ENCODE assay signal across 16 cellular contexts in the genomic region with DNA sequence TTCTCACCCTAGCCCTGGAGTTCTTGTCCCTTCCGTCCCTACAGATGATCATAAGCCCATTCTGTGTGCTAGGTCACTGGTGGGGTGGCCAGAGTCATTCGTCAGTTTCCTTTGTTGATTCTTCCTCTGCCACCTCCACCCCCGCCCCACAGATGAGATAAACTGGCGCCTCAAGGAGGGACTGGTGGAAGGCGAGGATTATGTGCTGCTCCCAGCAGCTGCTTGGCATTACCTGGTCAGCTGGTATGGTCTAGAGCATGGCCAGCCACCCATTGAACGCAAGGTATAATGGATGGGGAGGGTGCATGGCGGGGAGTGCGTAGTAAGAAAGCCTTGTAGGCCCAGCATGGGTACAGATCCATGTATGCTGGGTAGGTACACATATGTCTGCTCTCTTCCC. TPM values are rescaled to one million over a fixed set of nuclear protein-coding genes. Genes with fewer than 3 reads are reported as not detected.
DNase-seq lines count a peak whose midpoint lies in the region; ATAC-seq and TF ChIP-seq lines count a peak whose summit lies in the region.
"Had no signal": no experiment of that assay in that cellular context is flagged by ENCODE, and none has a peak within 500 bp of the region (broad histone marks: within the 10 kb centered on the region; RNA-seq: fewer than 3 reads in every experiment).

No MANE protein-coding gene starts in this region.

- H3K9me3 Mint-ChIP-seq in activated naive CD8-positive, alpha-beta T cell treated with anti-CD3 and anti-CD28 coated beads, Interleukin-2, amount 50 U/mL, for 24 hours, result no peaks in the 10 kb centered on the region
- no peaks in the 10 kb centered on the region for H3K9me3 Mint-ChIP-seq in immature natural killer cell
- H3K9me3 Mint-ChIP-seq: CD8-positive, alpha-beta memory T cell; H9 had no signal

- no peak for ATAC-seq in activated naive CD8-positive, alpha-beta T cell treated with anti-CD3 and anti-CD28 coated beads, Interleukin-2, amount 50 U/mL, for 24 hours
- ATAC-seq in SK-N-SH treated with all-trans-retinoic acid at 6 μM for 48 hours, result no peak
- ATAC-seq: HepG2 had no signal

- H3K27me3 Mint-ChIP-seq in activated naive CD8-positive, alpha-beta T cell treated with anti-CD3 and anti-CD28 coated beads, Interleukin-2, amount 50 U/mL, for 24 hours, result no peaks in the 10 kb centered on the region
- peaks cover 0 to 9% (median 6%) of the 10 kb centered on the region in 3 donors for H3K27me3 Mint-ChIP-seq in immature natural killer cell (ENCODE audit: low read depth in 3 of 3)

- peak overlapping the region; percentile 46 for H3K27ac Mint-ChIP-seq in activated naive CD8-positive, alpha-beta T cell treated with anti-CD3 and anti-CD28 coated beads, Interleukin-2, amount 50 U/mL, for 24 hours
- peak overlapping the region in 1 of 6 donors; percentile 50 for H3K27ac Mint-ChIP-seq in immature natural killer cell
- H3K27ac Mint-ChIP-seq: H9 had no signal

- H3K36me3 Mint-ChIP-seq in activated naive CD8-positive, alpha-beta T cell treated with anti-CD3 and anti-CD28 coated beads, Interleukin-2, amount 50 U/mL, for 24 hours (ENCODE audit: low read depth), result peaks cover 10% of the 10 kb centered on the region
- peaks cover 4 to 33% (median 12%) of the 10 kb centered on the region in 3 donors for H3K36me3 Mint-ChIP-seq in immature natural killer cell

- DNase-seq in activated CD8-positive, alpha-beta memory T cell treated with anti-CD3 and anti-CD28 coated beads for 24 hours, result peak; percentile 49
- DNase-seq in activated CD8-positive, alpha-beta memory T cell treated with anti-CD3 and anti-CD28 coated beads, Interleukin-2, amount 50 U/mL, for 48 hours, result no peak
- no peak for DNase-seq in activated naive CD8-positive, alpha-beta T cell treated with anti-CD3 and anti-CD28 coated beads, Interleukin-2, amount 50 U/mL, for 24 hours
- peak; percentile 42 for DNase-seq in islet precursor cell
- no peak for DNase-seq in immature natural killer cell
- DNase-seq in mucosa of gallbladder (ENCODE audit: low spot score), result no peak
- DNase-seq: 8988T; AML-193; Caco-2; CD8-positive, alpha-beta memory T cell; DND-41; GDM1; GOT3; H9 had no signal

- peaks cover 25% of the 10 kb centered on the region for H3K4me1 Mint-ChIP-seq in activated naive CD8-positive, alpha-beta T cell treated with anti-CD3 and anti-CD28 coated beads, Interleukin-2, amount 50 U/mL, for 24 hours
- H3K4me1 Mint-ChIP-seq in immature natural killer cell, result peaks cover 7 to 39% of the 10 kb centered on the region in 2 donors

- H3K4me3 Mint-ChIP-seq in activated naive CD8-positive, alpha-beta T cell treated with anti-CD3 and anti-CD28 coated beads, Interleukin-2, amount 50 U/mL, for 24 hours, result no peak overlapping the region
- H3K4me3 Mint-ChIP-seq in immature natural killer cell, result no peak overlapping the region
- H3K4me3 Mint-ChIP-seq: CD8-positive, alpha-beta memory T cell; H9 had no signal

TF ChIP-seq in SK-N-SH treated with all-trans-retinoic acid at 6 μM for 48 hours, 23 proteins besides CTCF, POLR2A, EP300 and RAD21:
- TF ChIP-seq ESRRG (CRISPR knock-in tag; IDR thresholded peaks at IDR 0.05), result no peak
- no peak for TF ChIP-seq TCF4 (CRISPR knock-in tag; IDR thresholded peaks at IDR 0.05; ENCODE audit: borderline replicate concordance)
- TF ChIP-seq ISL1 (CRISPR knock-in tag; IDR thresholded peaks at IDR 0.05), result no peak
- TF ChIP-seq, protein P1, sequence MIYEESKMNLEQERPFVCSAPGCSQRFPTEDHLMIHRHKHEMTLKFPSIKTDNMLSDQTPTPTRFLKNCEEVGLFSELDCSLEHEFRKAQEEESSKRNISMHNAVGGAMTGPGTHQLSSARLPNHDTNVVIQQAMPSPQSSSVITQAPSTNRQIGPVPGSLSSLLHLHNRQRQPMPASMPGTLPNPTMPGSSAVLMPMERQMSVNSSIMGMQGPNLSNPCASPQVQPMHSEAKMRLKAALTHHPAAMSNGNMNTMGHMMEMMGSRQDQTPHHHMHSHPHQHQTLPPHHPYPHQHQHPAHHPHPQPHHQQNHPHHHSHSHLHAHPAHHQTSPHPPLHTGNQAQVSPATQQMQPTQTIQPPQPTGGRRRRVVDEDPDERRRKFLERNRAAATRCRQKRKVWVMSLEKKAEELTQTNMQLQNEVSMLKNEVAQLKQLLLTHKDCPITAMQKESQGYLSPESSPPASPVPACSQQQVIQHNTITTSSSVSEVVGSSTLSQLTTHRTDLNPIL (CRISPR knock-in tag; IDR thresholded peaks at IDR 0.05; ENCODE audit: low read depth), result no peak
- no peak for TF ChIP-seq TOX (CRISPR knock-in tag; IDR thresholded peaks at IDR 0.05; ENCODE audit: borderline replicate concordance)
- TF ChIP-seq ZC3H10 (CRISPR knock-in tag; IDR thresholded peaks at IDR 0.05), result no peak
- TF ChIP-seq, protein P2, sequence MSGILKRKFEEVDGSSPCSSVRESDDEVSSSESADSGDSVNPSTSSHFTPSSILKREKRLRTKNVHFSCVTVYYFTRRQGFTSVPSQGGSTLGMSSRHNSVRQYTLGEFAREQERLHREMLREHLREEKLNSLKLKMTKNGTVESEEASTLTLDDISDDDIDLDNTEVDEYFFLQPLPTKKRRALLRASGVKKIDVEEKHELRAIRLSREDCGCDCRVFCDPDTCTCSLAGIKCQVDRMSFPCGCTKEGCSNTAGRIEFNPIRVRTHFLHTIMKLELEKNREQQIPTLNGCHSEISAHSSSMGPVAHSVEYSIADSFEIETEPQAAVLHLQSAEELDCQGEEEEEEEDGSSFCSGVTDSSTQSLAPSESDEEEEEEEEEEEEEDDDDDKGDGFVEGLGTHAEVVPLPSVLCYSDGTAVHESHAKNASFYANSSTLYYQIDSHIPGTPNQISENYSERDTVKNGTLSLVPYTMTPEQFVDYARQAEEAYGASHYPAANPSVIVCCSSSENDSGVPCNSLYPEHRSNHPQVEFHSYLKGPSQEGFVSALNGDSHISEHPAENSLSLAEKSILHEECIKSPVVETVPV (CRISPR knock-in tag; IDR thresholded peaks at IDR 0.05), result no peak
- no peak for TF ChIP-seq CSDC2 (CRISPR knock-in tag; IDR thresholded peaks at IDR 0.05)
- TF ChIP-seq BACH2 (CRISPR knock-in tag; IDR thresholded peaks at IDR 0.05; ENCODE audit: borderline replicate concordance), result no peak
- TF ChIP-seq, protein P3, sequence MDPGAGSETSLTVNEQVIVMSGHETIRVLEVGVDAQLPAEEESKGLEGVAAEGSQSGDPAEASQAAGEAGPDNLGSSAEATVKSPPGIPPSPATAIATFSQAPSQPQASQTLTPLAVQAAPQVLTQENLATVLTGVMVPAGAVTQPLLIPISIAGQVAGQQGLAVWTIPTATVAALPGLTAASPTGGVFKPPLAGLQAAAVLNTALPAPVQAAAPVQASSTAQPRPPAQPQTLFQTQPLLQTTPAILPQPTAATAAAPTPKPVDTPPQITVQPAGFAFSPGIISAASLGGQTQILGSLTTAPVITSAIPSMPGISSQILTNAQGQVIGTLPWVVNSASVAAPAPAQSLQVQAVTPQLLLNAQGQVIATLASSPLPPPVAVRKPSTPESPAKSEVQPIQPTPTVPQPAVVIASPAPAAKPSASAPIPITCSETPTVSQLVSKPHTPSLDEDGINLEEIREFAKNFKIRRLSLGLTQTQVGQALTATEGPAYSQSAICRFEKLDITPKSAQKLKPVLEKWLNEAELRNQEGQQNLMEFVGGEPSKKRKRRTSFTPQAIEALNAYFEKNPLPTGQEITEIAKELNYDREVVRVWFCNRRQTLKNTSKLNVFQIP (CRISPR knock-in tag; IDR thresholded peaks at IDR 0.05; ENCODE audit: borderline replicate concordance, low read depth), result no peak
- TF ChIP-seq, protein P4, sequence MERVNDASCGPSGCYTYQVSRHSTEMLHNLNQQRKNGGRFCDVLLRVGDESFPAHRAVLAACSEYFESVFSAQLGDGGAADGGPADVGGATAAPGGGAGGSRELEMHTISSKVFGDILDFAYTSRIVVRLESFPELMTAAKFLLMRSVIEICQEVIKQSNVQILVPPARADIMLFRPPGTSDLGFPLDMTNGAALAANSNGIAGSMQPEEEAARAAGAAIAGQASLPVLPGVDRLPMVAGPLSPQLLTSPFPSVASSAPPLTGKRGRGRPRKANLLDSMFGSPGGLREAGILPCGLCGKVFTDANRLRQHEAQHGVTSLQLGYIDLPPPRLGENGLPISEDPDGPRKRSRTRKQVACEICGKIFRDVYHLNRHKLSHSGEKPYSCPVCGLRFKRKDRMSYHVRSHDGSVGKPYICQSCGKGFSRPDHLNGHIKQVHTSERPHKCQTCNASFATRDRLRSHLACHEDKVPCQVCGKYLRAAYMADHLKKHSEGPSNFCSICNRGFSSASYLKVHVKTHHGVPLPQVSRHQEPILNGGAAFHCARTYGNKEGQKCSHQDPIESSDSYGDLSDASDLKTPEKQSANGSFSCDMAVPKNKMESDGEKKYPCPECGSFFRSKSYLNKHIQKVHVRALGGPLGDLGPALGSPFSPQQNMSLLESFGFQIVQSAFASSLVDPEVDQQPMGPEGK (CRISPR knock-in tag; IDR thresholded peaks at IDR 0.05; ENCODE audit: borderline replicate concordance), result no peak
- no peak for TF ChIP-seq ZFP3 (CRISPR knock-in tag; IDR thresholded peaks at IDR 0.05)
- no peak for TF ChIP-seq GLIS3 (CRISPR knock-in tag; IDR thresholded peaks at IDR 0.05)
- no peak for TF ChIP-seq ARNTL (CRISPR knock-in tag; IDR thresholded peaks at IDR 0.05; ENCODE audit: borderline replicate concordance, low read depth)

RNA-seq across cellular contexts. Expression of a gene that starts 6.4 kb away (rescaled TPM):
- 100 to 1,000 TPM in 1 of 3 donors, 10 to 100 TPM in 2; 70.8 to 112 (median 96.5) TPM for polyA plus RNA-seq in immature natural killer cell
- total RNA-seq in mucosa of gallbladder, result 59.0 TPM

RNA-seq across cellular contexts. Expression of a gene that starts 20.7 kb away (rescaled TPM):
- 10 to 100 TPM in 1 of 3 donors, 1 to 10 TPM in 2; 3.0 to 16.6 (median 4.7) TPM for polyA plus RNA-seq in immature natural killer cell
- 80.9 TPM for total RNA-seq in mucosa of gallbladder

RNA-seq across cellular contexts. Expression of a gene that starts 45.6 kb away (rescaled TPM):
- 100 to 1,000 TPM; 146 to 205 (median 167) TPM for polyA plus RNA-seq in immature natural killer cell
- 252 TPM for total RNA-seq in mucosa of gallbladder

Comparison
In these comparisons a context has a peak if more than half of its experiments do, and no peak if none do; other contexts are left out.
1. DNase-seq: peak in activated CD8-positive, alpha-beta memory T cell treated with anti-CD3 and anti-CD28 coated beads for 24 hours (single experiment) and islet precursor cell (single experiment); none in activated CD8-positive, alpha-beta memory T cell treated with anti-CD3 and anti-CD28 coated beads, Interleukin-2, amount 50 U/mL, for 48 hours (single experiment), activated naive CD8-positive, alpha-beta T cell treated with anti-CD3 and anti-CD28 coated beads, Interleukin-2, amount 50 U/mL, for 24 hours (single experiment), immature natural killer cell (0 of 3) and mucosa of gallbladder (single experiment).